In genomic region chr5:34957299-34957698, GRCh38 we compare ENCODE assay signal across 15 cellular contexts. TPM values are rescaled to one million over a fixed set of nuclear protein-coding genes. Genes with fewer than 3 reads are reported as not detected.
DNase-seq lines count a peak whose midpoint lies in the region; ATAC-seq, FAIRE-seq and TF ChIP-seq lines count a peak whose summit lies in the region.
"Had no signal": no experiment of that assay in that cellular context is flagged by ENCODE, and none has a peak within 500 bp of the region (broad histone marks: within the 10 kb centered on the region; RNA-seq: fewer than 3 reads in every experiment).

No MANE protein-coding gene starts in this region.

- H3K4me1 Mint-ChIP-seq in activated T-helper 17 cell treated with anti-CD3 and anti-CD28 coated beads, Interleukin-2, amount 50 U/mL, for 72 hours: peaks cover 8% of the 10 kb centered on the region
- H3K4me1 Mint-ChIP-seq: CD14-positive monocyte had no signal

- H3K4me3 ChIP-seq in cardiac muscle cell (no peak overlapping the region), heart right ventricle (no peak overlapping the region), K562 (no peak overlapping the region), foreskin fibroblast (ENCODE audit: low read depth in 1 of 2, low read length in 2 of 2) (no peak overlapping the region), BE2C (ENCODE audit: low read depth, low read length) (no peak overlapping the region)

- in situ Hi-C loops in K562 (cut with MboI): no loop called here

- CTCF ChIA-PET in K562 (lab: Yijun Ruan, JAX; ENCODE audit: low intra/inter-chr PET ratio): interaction anchor here (0.6 to 1.3 kb wide), 2 partner anchors 46 to 249 kb away, joined by 3 to 8 read pairs; no protein-coding TSS in a partner anchor

- DNase-seq in cardiac muscle cell (ENCODE audit: low read depth in 1 of 2, low spot score in 1 of 2) (peak in 1 of 2 donors; percentile 20), heart right ventricle (no peak), K562 (ENCODE audit: extremely low read depth in 1 of 4, low spot score in 3 of 4) (no peak), foreskin fibroblast (peak; percentile 5 to 43), cerebellar nuclear complex (lab: John Stamatoyannopoulos, UW) (no peak), NCI-H2227 (lab: John Stamatoyannopoulos, UW; ENCODE audit: unreplicated experiment) (no peak), BE2C (no peak)
- DNase-seq: GOT3, NCI-H2029, NCI-H524, SHP77 treated with DMSO at 0.1 percent for 48 hours had no signal

- no peak for TF ChIP-seq POLR2A in K562 (conservative IDR thresholded peaks at IDR 0.05)

- H3K27me3 ChIP-seq in cardiac muscle cell: no peaks in the 10 kb centered on the region
- H3K27me3 ChIP-seq in heart right ventricle: no peaks in the 10 kb centered on the region
- no peaks in the 10 kb centered on the region for H3K27me3 ChIP-seq in K562 (ENCODE audit: control insufficient read depth in 2 of 2, insufficient read depth in 2 of 2, low read length in 2 of 2)
- H3K27me3 ChIP-seq in BE2C: no peaks in the 10 kb centered on the region; the same call in 1 of the 2 replicates

- H3K27ac Mint-ChIP-seq in activated T-helper 17 cell treated with anti-CD3 and anti-CD28 coated beads, Interleukin-2, amount 50 U/mL, for 72 hours: no peak overlapping the region

- no peaks in the 10 kb centered on the region for H3K79me2 ChIP-seq in K562 (ENCODE audit: control insufficient read depth, insufficient read depth, low read length)

- no peak overlapping the region for H3K4me2 ChIP-seq in K562 (ENCODE audit: insufficient read depth, low read length)

- intact Hi-C loops in heart right ventricle (cut with DNase I) (loop anchor here in 2 of 10 donors (5.0 to 10.0 kb wide), 2 partner anchors 225 to 968 kb away; no protein-coding TSS in a partner anchor), K562 (cut with micrococcal nuclease) (no loop called here)

- H3K27me3 Mint-ChIP-seq in activated T-helper 17 cell treated with anti-CD3 and anti-CD28 coated beads, Interleukin-2, amount 50 U/mL, for 72 hours: no peaks in the 10 kb centered on the region

- peaks cover 47% of the 10 kb centered on the region for H3K36me3 Mint-ChIP-seq in activated T-helper 17 cell treated with anti-CD3 and anti-CD28 coated beads, Interleukin-2, amount 50 U/mL, for 72 hours (ENCODE audit: low read depth)

- H3K4me1 ChIP-seq in cardiac muscle cell (ENCODE audit: low read depth): no peaks in the 10 kb centered on the region
- no peaks in the 10 kb centered on the region for H3K4me1 ChIP-seq in heart right ventricle
- H3K4me1 ChIP-seq in K562 (replicated peaks in 1 of 2; ENCODE audit: control insufficient read depth in 2 of 2, insufficient read depth in 2 of 2, low read length in 2 of 2): no peaks in the 10 kb centered on the region
- no peaks in the 10 kb centered on the region for H3K4me1 ChIP-seq in BE2C

- H3K36me3 ChIP-seq in cardiac muscle cell (peaks cover 31% of the 10 kb centered on the region), heart right ventricle (peaks cover 0 to 53% (median 12%) of the 10 kb centered on the region in 9 donors), K562 (ENCODE audit: control insufficient read depth, insufficient read depth, low read length) (peaks cover 42% of the 10 kb centered on the region), BE2C (peaks cover 5% of the 10 kb centered on the region; the same call in 1 of the 2 replicates)

- H3K9me3 Mint-ChIP-seq in activated T-helper 17 cell treated with anti-CD3 and anti-CD28 coated beads, Interleukin-2, amount 50 U/mL, for 72 hours: no peaks in the 10 kb centered on the region
- H3K9me3 Mint-ChIP-seq: CD14-positive monocyte had no signal

- TF ChIP-seq CTCF in cardiac muscle cell (IDR thresholded peaks at IDR 0.05; ENCODE audit: low read depth, low read length) (no peak), heart right ventricle (IDR thresholded peaks at IDR 0.05) (no peak), K562 (IDR thresholded peaks at IDR 0.05 in 2 of 3, conservative IDR thresholded peaks at IDR 0.05 in 1 of 3; ENCODE audit: insufficient read depth in 2 of 3, low read depth in 1 of 3, low read length in 3 of 3) (no peak), foreskin fibroblast (IDR thresholded peaks at IDR 0.05; ENCODE audit: low read depth, low read length) (no peak), BE2C (IDR thresholded peaks at IDR 0.05; ENCODE audit: low read depth, low read length) (no peak)

- no peaks in the 10 kb centered on the region for H3K9me1 ChIP-seq in K562 (ENCODE audit: control insufficient read depth, insufficient read depth, low read length)

- H4K20me1 ChIP-seq in K562 (replicated peaks; ENCODE audit: control insufficient read depth, insufficient read depth, low read length): no peaks in the 10 kb centered on the region

- TF ChIP-seq EP300 in K562 (IDR thresholded peaks at IDR 0.05; ENCODE audit: low read length): no peak

- H3K9me3 ChIP-seq in cardiac muscle cell (ENCODE audit: low read depth) (no peaks in the 10 kb centered on the region), heart right ventricle (no peaks in the 10 kb centered on the region), K562 (replicated peaks; ENCODE audit: control insufficient read depth, insufficient read depth, low read depth, low read length) (no peaks in the 10 kb centered on the region), BE2C (no peaks in the 10 kb centered on the region)

- POLR2A ChIA-PET in K562 (lab: Yijun Ruan, JAX): interaction anchor here (0.8 to 1.1 kb wide), 2 partner anchors 10 to 27 kb away, joined by 3 to 4 read pairs; no protein-coding TSS in a partner anchor

- no peak for ATAC-seq in heart right ventricle
- ATAC-seq in K562: no peak
- ATAC-seq in activated T-helper 17 cell treated with anti-CD3 and anti-CD28 coated beads, Interleukin-2, amount 50 U/mL, for 72 hours (replicated peaks): no peak

- FAIRE-seq in K562 (lab: Jason Lieb, UNC): no peak
- FAIRE-seq: GM12892 had no signal

- no peak for TF ChIP-seq RAD21 in K562 (CRISPR knock-in tag; conservative IDR thresholded peaks at IDR 0.05 in 1 of 2, IDR thresholded peaks at IDR 0.05 in 1 of 2)

- H3K4me3 Mint-ChIP-seq in activated T-helper 17 cell treated with anti-CD3 and anti-CD28 coated beads, Interleukin-2, amount 50 U/mL, for 72 hours: no peak overlapping the region
- H3K4me3 Mint-ChIP-seq: CD14-positive monocyte had no signal

- no TSS peak for BruUV-seq in K562 (replicated peaks; lab: Mats Ljungman, UMichigan)

- H3K27ac ChIP-seq in cardiac muscle cell: peak overlapping the region; percentile 43
- H3K27ac ChIP-seq in heart right ventricle: no peak overlapping the region
- H3K27ac ChIP-seq in K562 (ENCODE audit: extremely low read depth, low read depth, low read length): no peak overlapping the region
- H3K27ac ChIP-seq: 22Rv1 had no signal

- no peak overlapping the region for H3K9ac ChIP-seq in K562 (ENCODE audit: insufficient read depth in 1 of 2, low read depth in 2 of 2, low read length in 2 of 2)

- no peak overlapping the region for H2AFZ ChIP-seq in K562 (ENCODE audit: low read depth, low read length)

RNA-seq across cellular contexts. Expression of gene DNAJC21, which starts 27.9 kb away (rescaled TPM):
- total RNA-seq in cardiac muscle cell: 18.7 and 49.4 TPM in 2 replicates
- 37.8 and 40.5 TPM in 2 replicates for polyA plus RNA-seq in cardiac muscle cell
- 10 to 100 TPM; 38.4 to 58.9 (median 50.3) TPM for total RNA-seq in heart right ventricle
- polyA plus RNA-seq in heart right ventricle: 10 to 100 TPM; 30.4 to 30.5 TPM
- 39.8 and 116 TPM in 2 replicates for total RNA-seq in K562 (2011; cell fraction: chromatin; rRNA removed; ENCODE audit: low replicate concordance)
- 17.7 and 25.3 TPM in 2 replicates for total RNA-seq in K562 (2011; cell fraction: nucleolus; rRNA removed)
- 46.5 and 68.7 TPM in 2 replicates for total RNA-seq in K562 (2011; cell fraction: nucleoplasm; rRNA removed)
- total RNA-seq in K562 (2014; rRNA removed): 77.5 and 83.3 TPM in 2 replicates
- total RNA-seq in K562 (2014; rRNA removed; fragmentation: Illumina TruSeq; extraction: Trizol): 104 and 118 TPM in 2 replicates
- total RNA-seq in K562 (2015; rRNA removed; fragmentation: Illumina TruSeq; extraction: Trizol): 98.0 and 102 TPM in 2 replicates
- total RNA-seq in K562 (2021): 66.3 and 70.7 TPM in 2 replicates
- polyA plus RNA-seq in K562 (2011; rRNA removed): 32.2 and 58.5 TPM in 2 replicates
- 7.0 and 12.1 TPM in 2 replicates for polyA plus RNA-seq in K562 (2011; cell fraction: cytosol; rRNA removed)
- 19.7 and 23.1 TPM in 2 replicates for polyA plus RNA-seq in K562 (2011; cell fraction: nucleus; rRNA removed)
- polyA plus RNA-seq in K562 (2012): 51.5 and 71.1 TPM in 2 replicates
- 86.5 and 105 TPM in 2 replicates for polyA plus RNA-seq in K562 (2014; fragmentation: Illumina TruSeq; extraction: Trizol)
- polyA plus RNA-seq in K562 (2014; fragmentation: Nextera tagmentation; extraction: Ambion mirVana): 10 to 100 TPM; 26.6 to 29.7 TPM
- 54.9 and 63.9 TPM in 2 replicates for polyA plus RNA-seq in K562 (2014; rRNA removed)
- 80.9 and 97.2 TPM in 2 replicates for polyA minus RNA-seq in K562 (2011; rRNA and poly(A)+ RNA removed)
- 25.2 and 31.1 TPM in 2 replicates for polyA minus RNA-seq in K562 (2011; cell fraction: cytosol; rRNA and poly(A)+ RNA removed)
- polyA minus RNA-seq in K562 (2011; cell fraction: nucleus; rRNA and poly(A)+ RNA removed): 20.7 and 45.9 TPM in 2 replicates
- polyA plus RNA-seq in BE2C (2012; ENCODE audit: insufficient read depth, insufficient read length, low read depth): 26.4 TPM
- 10 to 100 TPM; 33.2 to 53.4 TPM for total RNA-seq in activated T-helper 17 cell treated with anti-CD3 and anti-CD28 coated beads, Interleukin-2, amount 50 U/mL, for 72 hours

RNA-seq across cellular contexts. Expression of gene BRIX1, which starts 41.8 kb away (rescaled TPM):
- total RNA-seq in cardiac muscle cell (12.9 and 14.4 TPM in 2 replicates), heart right ventricle (10 to 100 TPM in 9 of 10 donors, 1 to 10 TPM in 1; 9.5 to 17.2 (median 14.9) TPM), K562 (2014; rRNA removed) (118 and 119 TPM in 2 replicates), K562 (2014; rRNA removed; fragmentation: Illumina TruSeq; extraction: Trizol) (159 and 166 TPM in 2 replicates), K562 (2015; rRNA removed; fragmentation: Illumina TruSeq; extraction: Trizol) (156 and 169 TPM in 2 replicates), K562 (2021) (115 and 119 TPM in 2 replicates)
- polyA plus RNA-seq in cardiac muscle cell (30.9 and 42.6 TPM in 2 replicates), heart right ventricle (10 to 100 TPM; 12.0 to 15.3 TPM), K562 (2011; rRNA removed) (112 and 161 TPM in 2 replicates), K562 (2014; fragmentation: Illumina TruSeq; extraction: Trizol) (142 and 193 TPM in 2 replicates), K562 (2014; fragmentation: Nextera tagmentation; extraction: Ambion mirVana) (100 to 1,000 TPM; 125 to 157 TPM), K562 (2014; rRNA removed) (161 and 170 TPM in 2 replicates)
- 40.7 and 142 TPM in 2 replicates for total RNA-seq in K562 (2011; cell fraction: chromatin; rRNA removed; ENCODE audit: low replicate concordance)
- total RNA-seq in K562 (2011; cell fraction: nucleolus; rRNA removed): 26.7 and 34.7 TPM in 2 replicates
- 60.4 and 72.4 TPM in 2 replicates for total RNA-seq in K562 (2011; cell fraction: nucleoplasm; rRNA removed)
- polyA plus RNA-seq in K562 (2011; cell fraction: cytosol; rRNA removed): 17.1 and 48.8 TPM in 2 replicates
- 26.1 and 46.6 TPM in 2 replicates for polyA plus RNA-seq in K562 (2011; cell fraction: nucleus; rRNA removed)
- 59.1 and 82.5 TPM in 2 replicates for polyA plus RNA-seq in K562 (2012)
- polyA minus RNA-seq in K562 (2011; rRNA and poly(A)+ RNA removed): 104 and 106 TPM in 2 replicates
- polyA minus RNA-seq in K562 (2011; cell fraction: cytosol; rRNA and poly(A)+ RNA removed): 40.9 and 62.6 TPM in 2 replicates
- polyA minus RNA-seq in K562 (2011; cell fraction: nucleus; rRNA and poly(A)+ RNA removed): 34.1 and 61.0 TPM in 2 replicates
- polyA plus RNA-seq in BE2C (2012; ENCODE audit: insufficient read depth, insufficient read length, low read depth): 113 TPM
- total RNA-seq in activated T-helper 17 cell treated with anti-CD3 and anti-CD28 coated beads, Interleukin-2, amount 50 U/mL, for 72 hours: 10 to 100 TPM; 43.0 to 84.2 TPM

RNA-seq across cellular contexts. Expression of gene RAD1, which starts 42.0 kb away (rescaled TPM):
- total RNA-seq in cardiac muscle cell (11.8 and 14.1 TPM in 2 replicates), heart right ventricle (10 to 100 TPM; 18.9 to 27.5 (median 23.9) TPM), K562 (2014; rRNA removed) (52.9 and 62.7 TPM in 2 replicates), K562 (2014; rRNA removed; fragmentation: Illumina TruSeq; extraction: Trizol) (59.4 and 60.9 TPM in 2 replicates), K562 (2015; rRNA removed; fragmentation: Illumina TruSeq; extraction: Trizol) (52.4 and 60.8 TPM in 2 replicates), K562 (2021) (54.1 and 54.9 TPM in 2 replicates)
- polyA plus RNA-seq in cardiac muscle cell (35.1 and 38.6 TPM in 2 replicates), heart right ventricle (10 to 100 TPM; 13.3 to 13.5 TPM), K562 (2011; rRNA removed) (52.1 and 78.1 TPM in 2 replicates), K562 (2014; fragmentation: Illumina TruSeq; extraction: Trizol) (44.5 and 54.9 TPM in 2 replicates), K562 (2014; fragmentation: Nextera tagmentation; extraction: Ambion mirVana) (100 to 1,000 TPM; 120 to 148 TPM), K562 (2014; rRNA removed) (54.4 and 69.3 TPM in 2 replicates)
- total RNA-seq in K562 (2011; cell fraction: chromatin; rRNA removed; ENCODE audit: low replicate concordance): 75.3 and 78.4 TPM in 2 replicates
- 50.4 and 59.2 TPM in 2 replicates for total RNA-seq in K562 (2011; cell fraction: nucleolus; rRNA removed)
- 51.7 and 52.6 TPM in 2 replicates for total RNA-seq in K562 (2011; cell fraction: nucleoplasm; rRNA removed)
- polyA plus RNA-seq in K562 (2011; cell fraction: cytosol; rRNA removed): 22.0 and 25.7 TPM in 2 replicates
- 28.3 and 30.4 TPM in 2 replicates for polyA plus RNA-seq in K562 (2011; cell fraction: nucleus; rRNA removed)
- polyA plus RNA-seq in K562 (2012): 33.4 and 56.4 TPM in 2 replicates
- polyA minus RNA-seq in K562 (2011; rRNA and poly(A)+ RNA removed): 59.4 and 68.8 TPM in 2 replicates
- polyA minus RNA-seq in K562 (2011; cell fraction: cytosol; rRNA and poly(A)+ RNA removed): 30.7 and 38.0 TPM in 2 replicates
- 52.6 and 58.6 TPM in 2 replicates for polyA minus RNA-seq in K562 (2011; cell fraction: nucleus; rRNA and poly(A)+ RNA removed)
- polyA plus RNA-seq in BE2C (2012; ENCODE audit: insufficient read depth, insufficient read length, low read depth): 17.7 TPM
- 10 to 100 TPM; 24.2 to 38.3 TPM for total RNA-seq in activated T-helper 17 cell treated with anti-CD3 and anti-CD28 coated beads, Interleukin-2, amount 50 U/mL, for 72 hours

Comparison
In these comparisons a context has a peak if more than half of its experiments do, and no peak if none do; other contexts are left out.
1. DNase-seq: peak in foreskin fibroblast (2 of 2); none in heart right ventricle (0 of 2), K562 (0 of 4), cerebellar nuclear complex (0 of 2), NCI-H2227 (single experiment) and BE2C (single experiment).